Comparison of ENCODE assay signal across 8 cellular contexts in genomic region chr16:17396762-17397498, GRCh38.
DNase-seq lines count a peak whose midpoint lies in the region; ATAC-seq and TF ChIP-seq lines count a peak whose summit lies in the region.

No MANE protein-coding gene starts in this region.

- intact Hi-C loops in Right ventricle myocardium inferior (cut with DNase I) = no loop called here
- intact Hi-C loops in left ventricle myocardium inferior (cut with micrococcal nuclease) = no loop called here
- intact Hi-C loops in uterus (cut with DNase I; ENCODE audit: low total_unique reads) = no loop called here

- no peak overlapping the region for H3K4me3 ChIP-seq in left ventricle myocardium inferior
- H3K4me3 ChIP-seq in right atrium auricular region = no peak overlapping the region
- H3K4me3 ChIP-seq in uterus = no peak overlapping the region
- no peak overlapping the region for H3K4me3 ChIP-seq in SJCRH30

- H3K27ac ChIP-seq in left ventricle myocardium inferior (replicated peaks) (no peak overlapping the region), right atrium auricular region (peak overlapping the region; percentile 65 to 76), uterus (peak overlapping the region; percentile 43 to 60), SJCRH30 (no peak overlapping the region)

- H3K9me3 ChIP-seq in left ventricle myocardium inferior (replicated peaks) (no peaks in the 10 kb centered on the region), right atrium auricular region (no peaks in the 10 kb centered on the region), uterus (no peaks in the 10 kb centered on the region), SJCRH30 (replicated peaks) (no peaks in the 10 kb centered on the region)

- H3K36me3 ChIP-seq in left ventricle myocardium inferior (no peaks in the 10 kb centered on the region), right atrium auricular region (no peaks in the 10 kb centered on the region), uterus (no peaks in the 10 kb centered on the region), SJCRH30 (no peaks in the 10 kb centered on the region)

- no peaks in the 10 kb centered on the region for H3K27me3 ChIP-seq in left ventricle myocardium inferior (ENCODE audit: low read depth)
- H3K27me3 ChIP-seq in right atrium auricular region = no peaks in the 10 kb centered on the region
- no peaks in the 10 kb centered on the region for H3K27me3 ChIP-seq in uterus
- no peaks in the 10 kb centered on the region for H3K27me3 ChIP-seq in SJCRH30

- no peak for TF ChIP-seq CTCF in left ventricle myocardium inferior (IDR thresholded peaks at IDR 0.05; ENCODE audit: borderline replicate concordance)
- TF ChIP-seq CTCF in right atrium auricular region (IDR thresholded peaks at IDR 0.05) = no peak
- TF ChIP-seq CTCF in uterus (IDR thresholded peaks at IDR 0.05) = no peak

- no peak for TF ChIP-seq POLR2A in uterus (IDR thresholded peaks at IDR 0.05)

- DNase-seq in Right ventricle myocardium inferior (ENCODE audit: missing footprints) = no peak
- DNase-seq in left ventricle myocardium inferior = no peak
- DNase-seq in T-helper 9 cell = peak; percentile 41
- DNase-seq in right atrium auricular region (ENCODE audit: low spot score) = no peak
- DNase-seq in uterus = peak in 1 of 2 donors; percentile 42
- DNase-seq in NCI-H82 (lab: John Stamatoyannopoulos, UW) = no peak
- no peak for DNase-seq in SJCRH30

- ATAC-seq in Right ventricle myocardium inferior = peak; percentile 47
- ATAC-seq in GM21529 (IDR thresholded peaks at IDR 0.05; ENCODE audit: unreplicated experiment) = no peak

- H3K4me1 ChIP-seq in left ventricle myocardium inferior (peaks cover 24% of the 10 kb centered on the region), right atrium auricular region (peaks cover 0 to 35% of the 10 kb centered on the region in 2 donors), uterus (peaks cover 0 to 3% of the 10 kb centered on the region in 2 donors), SJCRH30 (no peaks in the 10 kb centered on the region)

Comparison
In these comparisons a context has a peak if more than half of its experiments do, and no peak if none do; other contexts are left out.
1. H3K27ac ChIP-seq: peak in right atrium auricular region (2 of 2) and uterus (2 of 2); none in left ventricle myocardium inferior (single experiment) and SJCRH30 (single experiment).